In the genomic region with DNA sequence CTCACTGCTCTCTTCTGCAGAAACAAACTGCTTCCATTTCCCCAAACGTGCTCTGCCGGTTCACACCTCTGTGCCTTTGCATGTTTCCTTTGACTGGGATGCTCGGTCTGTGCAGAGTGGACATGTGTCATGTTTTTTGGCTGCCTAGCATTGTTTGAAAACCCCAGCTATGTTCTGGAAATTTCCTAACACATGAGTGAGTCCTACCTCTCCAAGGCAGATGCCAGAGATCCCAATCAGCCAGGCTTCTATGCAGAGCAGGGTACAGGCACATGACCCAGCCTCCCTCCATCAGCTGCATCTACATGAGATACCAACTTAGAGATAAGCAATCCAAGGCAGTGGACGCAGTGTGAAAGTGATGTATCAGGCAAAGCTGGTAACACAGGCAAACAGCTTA, we compare ENCODE assay signal across 8 cellular contexts. TPM values are rescaled to one million over a fixed set of nuclear protein-coding genes. Genes with fewer than 3 reads are reported as not detected.
DNase-seq lines count a peak whose midpoint lies in the region; ATAC-seq and TF ChIP-seq lines count a peak whose summit lies in the region.
"Not testable (repeated sequence)": the region's sequence is repeated elsewhere in the genome, so short reads cannot be mapped to it uniquely, and the experiment has no call there.

No MANE protein-coding gene starts in this region.

- H2BK12ac ChIP-seq in trophoblast cell (ENCODE audit: low read length) = not testable (repeated sequence)

- peak overlapping the region; percentile 23; the same call in 1 of the 2 replicates for H3K18ac ChIP-seq in IMR-90 (ENCODE audit: low read depth, low read length)
- H3K18ac ChIP-seq in trophoblast cell (ENCODE audit: low read length) = not testable (repeated sequence)

- H3K27me3 ChIP-seq in IMR-90 (ENCODE audit: control insufficient read depth, insufficient read depth, low read length); trophoblast cell (ENCODE audit: insufficient read depth, low read length): not testable (repeated sequence)

- H2BK15ac ChIP-seq in IMR-90 (ENCODE audit: low read depth, low read length) = peak overlapping the region; percentile 3; the same call in 1 of the 3 replicates

- H2AK9ac ChIP-seq in IMR-90 (replicated peaks; ENCODE audit: low read depth, low read length, poor library complexity) = not testable (repeated sequence)

- H4K20me1 ChIP-seq in IMR-90 (ENCODE audit: insufficient read depth, low read length) = not testable (repeated sequence)

- dilution Hi-C loops in IMR-90 (cut with HindIII; ENCODE audit: low sequenced_read_pairs, unreplicated experiment) = not testable (repeated sequence)

- H3K56ac ChIP-seq in IMR-90 (ENCODE audit: extremely low read depth, insufficient read depth, low read length) = not testable (repeated sequence)

- H3K36me3 Mint-ChIP-seq in MCF 10A (ENCODE audit: insufficient read depth, unreplicated experiment) = not testable (repeated sequence)

- not testable (repeated sequence) for H2AK5ac ChIP-seq in IMR-90 (ENCODE audit: low read depth, low read length); trophoblast cell (ENCODE audit: low read length)

- TF ChIP-seq RAD21 in IMR-90 (IDR thresholded peaks at IDR 0.05; ENCODE audit: low read length) = not testable (repeated sequence)

- BruUV-seq in IMR-90 (replicated peaks; lab: Mats Ljungman, UMichigan); MCF 10A (replicated peaks; lab: Mats Ljungman, UMichigan): not testable (repeated sequence)

- in situ Hi-C loops in IMR-90 (cut with MboI; ENCODE audit: low sequenced_read_pairs) = not testable (repeated sequence)

- not testable (repeated sequence) for H3K14ac ChIP-seq in IMR-90 (replicated peaks; ENCODE audit: low read depth, low read length); trophoblast cell (ENCODE audit: low read length)

- not testable (repeated sequence) for H2BK5ac ChIP-seq in IMR-90 (ENCODE audit: low read depth, low read length, poor library complexity, severe bottlenecking); trophoblast cell (ENCODE audit: low read depth, low read length, poor library complexity)

- H2BK120ac ChIP-seq in IMR-90 (ENCODE audit: low read depth, low read length) = 0 out of 2 replicates have a peak overlapping the region, but pooled peaks have one; percentile 18
- not testable (repeated sequence) for H2BK120ac ChIP-seq in trophoblast cell (ENCODE audit: insufficient read depth, low read length, poor library complexity)

- not testable (repeated sequence) for TF ChIP-seq CTCF in IMR-90 (conservative IDR thresholded peaks at IDR 0.05; ENCODE audit: low read depth, low read length); MCF 10A (IDR thresholded peaks at IDR 0.05; ENCODE audit: unreplicated experiment); fibroblast of the aortic adventitia (IDR thresholded peaks at IDR 0.05; ENCODE audit: insufficient read depth, low read length)

- CTCF ChIA-PET in IMR-90 (lab: Yijun Ruan, JAX) = not testable (repeated sequence)
- CTCF ChIA-PET in MCF 10A (lab: Yijun Ruan, JAX) = interaction anchor here (0.8 to 1.9 kb wide), 5 partner anchors 35 to 389 kb away, joined by 3 to 9 read pairs (median 4); no protein-coding TSS in a partner anchor

- H4K8ac ChIP-seq in IMR-90 (ENCODE audit: low read depth in 2 of 2, low read length in 2 of 2); trophoblast cell (ENCODE audit: low read depth, low read length): not testable (repeated sequence)

- H3K4me1 Mint-ChIP-seq in MCF 10A (ENCODE audit: insufficient read depth, unreplicated experiment) = peaks cover 17% of the 10 kb centered on the region

- not testable (repeated sequence) for H3K79me2 ChIP-seq in trophoblast cell (ENCODE audit: control insufficient read depth, insufficient read depth, low read length, poor library complexity)

- intact Hi-C loops in IMR-90 (cut with micrococcal nuclease) = loop anchor here (5.0 kb wide), 1 partner anchor 202 kb away; no protein-coding TSS in a partner anchor
- intact Hi-C loops in MCF 10A (cut with micrococcal nuclease) = not testable (repeated sequence)

- not testable (repeated sequence) for H3K27ac ChIP-seq in IMR-90 (ENCODE audit: insufficient read depth, low read length)
- H3K27ac ChIP-seq in epithelial cell of prostate = peak overlapping the region; percentile 47
- peak overlapping the region; percentile 19 for H3K27ac ChIP-seq in trophoblast cell (ENCODE audit: low read depth, low read length)

- not testable (repeated sequence) for H3K27me3 Mint-ChIP-seq in MCF 10A (ENCODE audit: insufficient read depth, unreplicated experiment)

- peak overlapping the region; percentile 42 for H4K5ac ChIP-seq in IMR-90 (ENCODE audit: low read depth, low read length)

- not testable (repeated sequence) for H4K12ac ChIP-seq in trophoblast cell (ENCODE audit: low read depth, low read length)

- H3K4me1 ChIP-seq in IMR-90 (ENCODE audit: control insufficient read depth, insufficient read depth, low read length) = peaks cover 10% of the 10 kb centered on the region
- H3K4me1 ChIP-seq in trophoblast cell (ENCODE audit: control insufficient read depth in 1 of 2, insufficient read depth in 2 of 2, low read length in 2 of 2) = not testable (repeated sequence)

- H2BK20ac ChIP-seq in IMR-90 (ENCODE audit: low read depth, low read length) = 0 out of 2 replicates have a peak overlapping the region, but pooled peaks have one; percentile 35

- H3K9me3 Mint-ChIP-seq in MCF 10A (ENCODE audit: unreplicated experiment) = not testable (repeated sequence)

- peak; percentile 10 for DNase-seq in AG08396 (ENCODE audit: low spot score)
- DNase-seq in ELR (ENCODE audit: low read depth) = peak; percentile 5
- DNase-seq in IMR-90 = peak; percentile 13
- DNase-seq in MCF 10A (ENCODE audit: unreplicated experiment); epithelial cell of prostate (ENCODE audit: low read depth, low spot score): not testable (repeated sequence)
- DNase-seq in fibroblast of the aortic adventitia (ENCODE audit: low read depth) = peak; percentile 6
- peak; percentile 34 for DNase-seq in iris pigment epithelial cell (ENCODE audit: low read depth)
- DNase-seq in trophoblast cell = peak; percentile 98 to 99

- not testable (repeated sequence) for H3K23ac ChIP-seq in IMR-90 (ENCODE audit: low read depth, low read length); trophoblast cell (ENCODE audit: low read length)

- ATAC-seq in IMR-90 (ENCODE audit: low read depth) = peak; percentile 4; the same call in 1 of the 2 replicates

- H3K4me3 ChIP-seq in IMR-90 (ENCODE audit: insufficient read depth, low read depth, low read length); fibroblast of the aortic adventitia (ENCODE audit: low read depth, low read length); trophoblast cell (ENCODE audit: low read depth, low read length): not testable (repeated sequence)

- H3K4me3 Mint-ChIP-seq in MCF 10A (ENCODE audit: unreplicated experiment) = not testable (repeated sequence)

- not testable (repeated sequence) for H4K91ac ChIP-seq in IMR-90 (ENCODE audit: insufficient read depth, low read depth, low read length); trophoblast cell (ENCODE audit: low read depth, low read length)

- no CpG with 5 or more reads among the region's 4 CpGs for WGBS in IMR-90 (ENCODE audit: extremely low coverage in 2 of 2, insufficient read length in 1 of 2), 2 experiments
- WGBS in trophoblast cell (ENCODE audit: extremely low coverage, insufficient coverage, insufficient read length) = no CpG with 5 or more reads among the region's 4 CpGs

- not testable (repeated sequence) for H3K79me1 ChIP-seq in IMR-90 (ENCODE audit: low read depth in 1 of 2, low read length in 2 of 2); trophoblast cell (ENCODE audit: low read length)

- H3K9me1 ChIP-seq in IMR-90 (ENCODE audit: insufficient read depth, low read length) = not testable (repeated sequence)

- H3K36me3 ChIP-seq in IMR-90 (ENCODE audit: control insufficient read depth, insufficient read depth, low read length); trophoblast cell (ENCODE audit: control insufficient read depth in 1 of 2, insufficient read depth in 2 of 2, low read length in 2 of 2): not testable (repeated sequence)

- not testable (repeated sequence) for TF ChIP-seq POLR2A in IMR-90 (IDR thresholded peaks at IDR 0.05; ENCODE audit: low read depth, low read length)

- H3K27ac Mint-ChIP-seq in MCF 10A (ENCODE audit: low read depth, unreplicated experiment) = peak overlapping the region; percentile 4

- POLR2A ChIA-PET in IMR-90 (lab: Charles Lee; ENCODE audit: unreplicated experiment) = not testable (repeated sequence)
- POLR2A ChIA-PET in MCF 10A (lab: Yijun Ruan, JAX) = interaction anchor here (0.6 to 2.6 kb wide), 2 partner anchors 11 to 220 kb away, joined by 3 to 15 read pairs; no protein-coding TSS in a partner anchor

- not testable (repeated sequence) for H3K9me3 ChIP-seq in IMR-90 (ENCODE audit: control insufficient read depth, insufficient read depth, low read length); trophoblast cell (ENCODE audit: insufficient read depth, low read depth, low read length)

- not testable (repeated sequence) for H2AFZ ChIP-seq in IMR-90 (replicated peaks; ENCODE audit: low read length, poor library complexity); trophoblast cell (ENCODE audit: insufficient read depth, low read length, poor library complexity)

- H3K9ac ChIP-seq in IMR-90 (ENCODE audit: low read depth, low read length); trophoblast cell (ENCODE audit: low read length): not testable (repeated sequence)

- H3K4ac ChIP-seq in IMR-90 (ENCODE audit: low read depth, low read length); trophoblast cell (ENCODE audit: low read depth, low read length): not testable (repeated sequence)

- not testable (repeated sequence) for H3K4me2 ChIP-seq in IMR-90 (ENCODE audit: low read depth, low read length); trophoblast cell (ENCODE audit: low read length)

RNA-seq across cellular contexts. Expression of gene NEK3, which starts 45.1 kb away (rescaled TPM):
- total RNA-seq in IMR-90 (2012; rRNA removed) (3.6 and 6.9 TPM in 2 replicates), MCF 10A (2022) (18.1 and 23.7 TPM in 2 replicates), fibroblast of the aortic adventitia (ENCODE audit: low replicate concordance) (12.3 and 33.9 TPM in 2 replicates)
- polyA plus RNA-seq in IMR-90 (2012; rRNA removed) = 7.5 and 9.2 TPM in 2 replicates
- 1.1 and 3.0 TPM in 2 replicates for polyA plus RNA-seq in IMR-90 (2012; cell fraction: cytosol; rRNA removed)
- 2.5 and 29.4 TPM in 2 replicates for polyA plus RNA-seq in IMR-90 (2012; cell fraction: nucleus; rRNA removed; ENCODE audit: low replicate concordance)
- 15.5 and 17.9 TPM in 2 replicates for polyA plus RNA-seq in trophoblast cell (2013)
